In the genomic region with DNA sequence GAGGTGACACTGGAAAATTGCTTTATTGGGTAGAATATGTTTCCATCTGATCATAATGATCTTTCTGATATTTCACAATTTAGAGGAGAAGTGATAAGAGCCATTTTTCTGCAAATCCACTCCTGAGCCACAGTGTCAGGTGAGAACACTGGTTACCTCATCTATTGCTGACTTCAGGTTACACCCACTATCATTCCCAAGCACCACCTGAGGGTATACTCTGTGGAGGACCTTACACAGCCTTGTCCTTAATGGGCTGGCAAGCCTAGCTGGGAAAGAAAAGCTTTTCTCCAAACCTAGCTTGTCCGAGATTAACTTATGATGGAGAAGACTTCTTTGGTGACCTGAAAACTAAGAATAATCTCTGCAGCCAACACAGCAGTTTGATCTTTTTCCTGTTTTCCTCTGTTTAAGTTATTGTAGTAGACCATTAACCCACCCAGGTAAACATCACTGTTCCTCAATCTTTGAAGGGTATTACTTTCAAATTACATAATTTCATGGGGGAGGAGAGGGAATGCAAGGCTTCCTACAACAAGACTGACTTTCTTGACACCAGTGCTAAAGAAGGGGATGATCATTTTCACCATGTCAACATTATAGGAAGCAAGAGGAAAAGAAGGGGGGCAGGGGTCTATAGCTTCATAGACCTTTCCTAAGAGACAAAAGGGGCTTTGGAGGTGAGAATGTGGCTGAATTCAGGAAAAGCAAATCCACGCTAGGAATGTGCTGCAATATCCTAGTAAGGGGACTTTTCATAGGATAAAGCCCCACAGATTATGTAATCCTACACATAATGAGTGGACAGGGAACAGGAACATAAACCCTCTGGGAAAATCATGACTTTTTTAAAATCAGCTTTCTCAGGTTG, we compare ENCODE assay signal across 9 cellular contexts. TPM values are rescaled to one million over a fixed set of nuclear protein-coding genes. Genes with fewer than 3 reads are reported as not detected.
A peak's percentile ranks its signal among the peaks of the same experiment; 100 is the strongest.
DNase-seq lines count a peak whose midpoint lies in the region; ATAC-seq lines count a peak whose summit lies in the region.
"Had no signal": no experiment of that assay in that cellular context is flagged by ENCODE, and none has a peak within 500 bp of the region (broad histone marks: within the 10 kb centered on the region; RNA-seq: fewer than 3 reads in every experiment).

No MANE protein-coding gene starts in this region.

- H3K4me3 Mint-ChIP-seq in activated CD4-positive, alpha-beta T cell treated with anti-CD3 and anti-CD28 coated beads, Interleukin-2, amount 10 ng/mL, durations not matched to agents 7 days and 5 days, result peak overlapping the region; percentile 83
- H3K4me3 Mint-ChIP-seq in activated CD8-positive, alpha-beta T cell treated with anti-CD3 and anti-CD28 coated beads, Interleukin-2, amount 10 ng/mL, durations not matched to agents 7 days and 5 days, result peak overlapping the region; percentile 92
- H3K4me3 Mint-ChIP-seq in stimulated activated memory B cell treated with anti-CD40 and anti-IgM and Interleukin-4, amounts not matched to agents 10 μg/mL and 1 μg/mL and 100 μg/mL, for 72 hours, result peak overlapping the region; percentile 95

- no peak for DNase-seq in activated CD4-positive, alpha-beta T cell treated with anti-CD3 and anti-CD28 coated beads, Interleukin-2, amount 10 ng/mL, durations not matched to agents 7 days and 5 days
- DNase-seq in activated CD4-positive, alpha-beta T cell treated with anti-CD3 and anti-CD28 coated beads, Interleukin-2, amount 50 U/mL, for 48 hours, result no peak
- DNase-seq in activated CD8-positive, alpha-beta T cell treated with anti-CD3 and anti-CD28 coated beads, Interleukin-2, amount 10 ng/mL, durations not matched to agents 7 days and 5 days, result no peak
- DNase-seq in hepatic stellate cell (ENCODE audit: low spot score) (peak; percentile 22), NCI-H748 treated with DMSO at 0.1 percent for 48 hours (lab: John Stamatoyannopoulos, UW) (no peak), DMS114 treated with DMSO at 0.1 percent for 48 hours (lab: John Stamatoyannopoulos, UW; ENCODE audit: unreplicated experiment) (no peak)
- DNase-seq in activated CD4-positive, CD25-positive, alpha-beta regulatory T cell treated with anti-CD3 and anti-CD28 coated beads, Interleukin-2, amount 50 U/mL, for 72 hours, result no peak
- DNase-seq: effector CD8-positive, alpha-beta T cell had no signal

- POLR2A ChIA-PET in activated CD4-positive, alpha-beta T cell treated with anti-CD3 and anti-CD28 coated beads, Interleukin-2, amount 10 ng/mL, durations not matched to agents 7 days and 5 days (lab: Charles Lee), result no interaction called here
- POLR2A ChIA-PET in activated CD8-positive, alpha-beta T cell treated with anti-CD3 and anti-CD28 coated beads, Interleukin-2, amount 10 ng/mL, durations not matched to agents 7 days and 5 days (lab: Charles Lee), result no interaction called here

- ATAC-seq in activated CD8-positive, alpha-beta T cell treated with anti-CD3 and anti-CD28 coated beads, Interleukin-2, amount 10 ng/mL, durations not matched to agents 7 days and 5 days, result no peak
- no peak for ATAC-seq in stimulated activated memory B cell treated with anti-CD40 and anti-IgM and Interleukin-4, amounts not matched to agents 10 μg/mL and 1 μg/mL and 100 μg/mL, for 72 hours

- H3K9me3 Mint-ChIP-seq in activated CD4-positive, alpha-beta T cell treated with anti-CD3 and anti-CD28 coated beads, Interleukin-2, amount 10 ng/mL, durations not matched to agents 7 days and 5 days, result no peaks in the 10 kb centered on the region
- H3K9me3 Mint-ChIP-seq in activated CD8-positive, alpha-beta T cell treated with anti-CD3 and anti-CD28 coated beads, Interleukin-2, amount 10 ng/mL, durations not matched to agents 7 days and 5 days (ENCODE audit: insufficient read depth), result no peaks in the 10 kb centered on the region
- no peaks in the 10 kb centered on the region for H3K9me3 Mint-ChIP-seq in stimulated activated memory B cell treated with anti-CD40 and anti-IgM and Interleukin-4, amounts not matched to agents 10 μg/mL and 1 μg/mL and 100 μg/mL, for 72 hours

- peaks cover 26% of the 10 kb centered on the region for H3K4me1 Mint-ChIP-seq in activated CD4-positive, alpha-beta T cell treated with anti-CD3 and anti-CD28 coated beads, Interleukin-2, amount 10 ng/mL, durations not matched to agents 7 days and 5 days
- H3K4me1 Mint-ChIP-seq in activated CD8-positive, alpha-beta T cell treated with anti-CD3 and anti-CD28 coated beads, Interleukin-2, amount 10 ng/mL, durations not matched to agents 7 days and 5 days (ENCODE audit: low read depth), result peaks cover 18% of the 10 kb centered on the region
- H3K4me1 Mint-ChIP-seq in stimulated activated memory B cell treated with anti-CD40 and anti-IgM and Interleukin-4, amounts not matched to agents 10 μg/mL and 1 μg/mL and 100 μg/mL, for 72 hours, result peaks cover 18% of the 10 kb centered on the region

- no peaks in the 10 kb centered on the region for H3K36me3 Mint-ChIP-seq in activated CD4-positive, alpha-beta T cell treated with anti-CD3 and anti-CD28 coated beads, Interleukin-2, amount 10 ng/mL, durations not matched to agents 7 days and 5 days (ENCODE audit: low read depth)
- no peaks in the 10 kb centered on the region for H3K36me3 Mint-ChIP-seq in activated CD8-positive, alpha-beta T cell treated with anti-CD3 and anti-CD28 coated beads, Interleukin-2, amount 10 ng/mL, durations not matched to agents 7 days and 5 days (ENCODE audit: low read depth)
- no peaks in the 10 kb centered on the region for H3K36me3 Mint-ChIP-seq in stimulated activated memory B cell treated with anti-CD40 and anti-IgM and Interleukin-4, amounts not matched to agents 10 μg/mL and 1 μg/mL and 100 μg/mL, for 72 hours

- peaks cover 6% of the 10 kb centered on the region for H3K27me3 Mint-ChIP-seq in activated CD4-positive, alpha-beta T cell treated with anti-CD3 and anti-CD28 coated beads, Interleukin-2, amount 10 ng/mL, durations not matched to agents 7 days and 5 days
- peaks cover 3% of the 10 kb centered on the region for H3K27me3 Mint-ChIP-seq in activated CD8-positive, alpha-beta T cell treated with anti-CD3 and anti-CD28 coated beads, Interleukin-2, amount 10 ng/mL, durations not matched to agents 7 days and 5 days (ENCODE audit: low read depth)
- H3K27me3 Mint-ChIP-seq in stimulated activated memory B cell treated with anti-CD40 and anti-IgM and Interleukin-4, amounts not matched to agents 10 μg/mL and 1 μg/mL and 100 μg/mL, for 72 hours, result no peaks in the 10 kb centered on the region

- CTCF ChIA-PET in activated CD4-positive, alpha-beta T cell treated with anti-CD3 and anti-CD28 coated beads, Interleukin-2, amount 10 ng/mL, durations not matched to agents 7 days and 5 days (lab: Charles Lee), result interaction anchor here (0.8 to 3.1 kb wide), 4 partner anchors 8 to 41 kb away, joined by 3 to 10 read pairs (median 4); no protein-coding TSS in a partner anchor
- CTCF ChIA-PET in activated CD8-positive, alpha-beta T cell treated with anti-CD3 and anti-CD28 coated beads, Interleukin-2, amount 10 ng/mL, durations not matched to agents 7 days and 5 days (lab: Charles Lee), result interaction anchor here (0.6 to 3.7 kb wide), 4 partner anchors 9 to 39 kb away, joined by 3 to 38 read pairs (median 4); no protein-coding TSS in a partner anchor

- no peak overlapping the region for H3K27ac Mint-ChIP-seq in activated CD4-positive, alpha-beta T cell treated with anti-CD3 and anti-CD28 coated beads, Interleukin-2, amount 10 ng/mL, durations not matched to agents 7 days and 5 days
- H3K27ac Mint-ChIP-seq in activated CD8-positive, alpha-beta T cell treated with anti-CD3 and anti-CD28 coated beads, Interleukin-2, amount 10 ng/mL, durations not matched to agents 7 days and 5 days, result no peak overlapping the region
- peak overlapping the region; percentile 80 for H3K27ac Mint-ChIP-seq in stimulated activated memory B cell treated with anti-CD40 and anti-IgM and Interleukin-4, amounts not matched to agents 10 μg/mL and 1 μg/mL and 100 μg/mL, for 72 hours

RNA-seq across cellular contexts. Expression of a gene that starts 1.7 kb away (rescaled TPM):
- total RNA-seq in activated CD4-positive, alpha-beta T cell treated with anti-CD3 and anti-CD28 coated beads, Interleukin-2, amount 10 ng/mL, durations not matched to agents 7 days and 5 days, result 1 to 10 TPM; 5.0 to 6.8 TPM
- total RNA-seq in activated CD8-positive, alpha-beta T cell treated with anti-CD3 and anti-CD28 coated beads, Interleukin-2, amount 10 ng/mL, durations not matched to agents 7 days and 5 days, result 1 to 10 TPM; 8.0 to 8.2 TPM

RNA-seq across cellular contexts. Expression of a gene that starts 41.4 kb away (rescaled TPM):
- total RNA-seq in activated CD4-positive, alpha-beta T cell treated with anti-CD3 and anti-CD28 coated beads, Interleukin-2, amount 10 ng/mL, durations not matched to agents 7 days and 5 days, result 10 to 100 TPM; 56.0 to 60.2 TPM
- 10 to 100 TPM; 57.2 to 70.1 TPM for total RNA-seq in activated CD8-positive, alpha-beta T cell treated with anti-CD3 and anti-CD28 coated beads, Interleukin-2, amount 10 ng/mL, durations not matched to agents 7 days and 5 days
